ENCODE assay signal across 8 cellular contexts in genomic region chr1:203607169-203607873, GRCh38. TPM values are rescaled to one million over a fixed set of nuclear protein-coding genes. Genes with fewer than 3 reads are reported as not detected.
DNase-seq lines count a peak whose midpoint lies in the region; ATAC-seq and TF ChIP-seq lines count a peak whose summit lies in the region.

No MANE protein-coding gene starts in this region.

- no peaks in the 10 kb centered on the region for H3K27me3 Mint-ChIP-seq in activated CD8-positive, alpha-beta T cell treated with anti-CD3 and anti-CD28 coated beads for 36 hours

- no peaks in the 10 kb centered on the region for H3K36me3 Mint-ChIP-seq in activated CD8-positive, alpha-beta T cell treated with anti-CD3 and anti-CD28 coated beads for 36 hours (ENCODE audit: low read depth)

- POLR2A ChIA-PET in activated CD8-positive, alpha-beta T cell treated with anti-CD3 and anti-CD28 coated beads for 36 hours (lab: Charles Lee) = interaction anchor here (0.7 to 2.0 kb wide), 13 partner anchors 9 to 158 kb away, joined by 3 to 9 read pairs (median 4); partner anchors contain the start of genes ATP2B4 and LAX1

- DNase-seq in BE2C (peak; percentile 32), NCI-H2107 (lab: John Stamatoyannopoulos, UW) (peak; percentile 43), fibroblast of gingiva (ENCODE audit: low read depth) (peak; percentile 64), NCI-H1092 treated with DMSO at 0.1 percent for 48 hours (lab: John Stamatoyannopoulos, UW) (no peak), NCI-H1694 treated with DMSO at 0.1 percent for 48 hours (lab: John Stamatoyannopoulos, UW) (no peak), NCI-H748 (lab: John Stamatoyannopoulos, UW; ENCODE audit: unreplicated experiment) (no peak)
- DNase-seq in activated CD8-positive, alpha-beta T cell treated with anti-CD3 and anti-CD28 coated beads for 36 hours = peak; percentile 82
- DNase-seq in stimulated activated CD4-positive, alpha-beta T cell treated with anti-CD3 and anti-CD28 coated beads, Interleukin-12 subunit alpha, Interleukin-12 subunit beta, amount 100 ng/mL, for 4 hours = peak; percentile 47

- H3K4me1 ChIP-seq in BE2C = peaks cover 11% of the 10 kb centered on the region

- TF ChIP-seq CTCF in BE2C (IDR thresholded peaks at IDR 0.05; ENCODE audit: low read depth, low read length) = no peak
- no peak for TF ChIP-seq CTCF in activated CD8-positive, alpha-beta T cell treated with anti-CD3 and anti-CD28 coated beads for 36 hours (IDR thresholded peaks at IDR 0.05)

- CTCF ChIA-PET in activated CD8-positive, alpha-beta T cell treated with anti-CD3 and anti-CD28 coated beads for 36 hours (lab: Charles Lee) = interaction anchor here (0.8 to 3.4 kb wide), 4 partner anchors 19 to 119 kb away, joined by 3 to 12 read pairs (median 3); partner anchors contain the start of gene ATP2B4

- H3K9me3 ChIP-seq in BE2C = no peaks in the 10 kb centered on the region

- no peaks in the 10 kb centered on the region for H3K36me3 ChIP-seq in BE2C

- H3K27ac Mint-ChIP-seq in activated CD8-positive, alpha-beta T cell treated with anti-CD3 and anti-CD28 coated beads for 36 hours = peak overlapping the region; percentile 95

- no peaks in the 10 kb centered on the region for H3K27me3 ChIP-seq in BE2C

- H3K4me1 Mint-ChIP-seq in activated CD8-positive, alpha-beta T cell treated with anti-CD3 and anti-CD28 coated beads for 36 hours (ENCODE audit: low read depth) = peaks cover 31% of the 10 kb centered on the region

- peak overlapping the region; percentile 47 for H3K4me3 Mint-ChIP-seq in activated CD8-positive, alpha-beta T cell treated with anti-CD3 and anti-CD28 coated beads for 36 hours

- ATAC-seq in activated CD8-positive, alpha-beta T cell treated with anti-CD3 and anti-CD28 coated beads for 36 hours = peak; percentile 90

- H3K4me3 ChIP-seq in BE2C (ENCODE audit: low read depth, low read length) = no peak overlapping the region

- H3K9me3 Mint-ChIP-seq in activated CD8-positive, alpha-beta T cell treated with anti-CD3 and anti-CD28 coated beads for 36 hours = no peaks in the 10 kb centered on the region

- intact Hi-C loops in activated CD8-positive, alpha-beta T cell treated with anti-CD3 and anti-CD28 coated beads for 36 hours (cut with micrococcal nuclease) = no loop called here

RNA-seq across cellular contexts. Expression of gene ATP2B4, which starts 19.3 kb away (rescaled TPM):
- polyA plus RNA-seq in BE2C (2012; ENCODE audit: insufficient read depth, insufficient read length, low read depth) = 2.6 TPM
- total RNA-seq in activated CD8-positive, alpha-beta T cell treated with anti-CD3 and anti-CD28 coated beads for 36 hours = 10 to 100 TPM; 12.0 to 15.9 TPM

Comparison
In these comparisons a context has a peak if more than half of its experiments do, and no peak if none do; other contexts are left out.
1. DNase-seq: peak in BE2C (single experiment), NCI-H2107 (single experiment), activated CD8-positive, alpha-beta T cell treated with anti-CD3 and anti-CD28 coated beads for 36 hours (single experiment), fibroblast of gingiva (single experiment) and stimulated activated CD4-positive, alpha-beta T cell treated with anti-CD3 and anti-CD28 coated beads, Interleukin-12 subunit alpha, Interleukin-12 subunit beta, amount 100 ng/mL, for 4 hours (single experiment); none in NCI-H1092 treated with DMSO at 0.1 percent for 48 hours (single experiment), NCI-H1694 treated with DMSO at 0.1 percent for 48 hours (single experiment) and NCI-H748 (single experiment).